Comparison of ENCODE assay signal across 1 cellular context in the genomic region with DNA sequence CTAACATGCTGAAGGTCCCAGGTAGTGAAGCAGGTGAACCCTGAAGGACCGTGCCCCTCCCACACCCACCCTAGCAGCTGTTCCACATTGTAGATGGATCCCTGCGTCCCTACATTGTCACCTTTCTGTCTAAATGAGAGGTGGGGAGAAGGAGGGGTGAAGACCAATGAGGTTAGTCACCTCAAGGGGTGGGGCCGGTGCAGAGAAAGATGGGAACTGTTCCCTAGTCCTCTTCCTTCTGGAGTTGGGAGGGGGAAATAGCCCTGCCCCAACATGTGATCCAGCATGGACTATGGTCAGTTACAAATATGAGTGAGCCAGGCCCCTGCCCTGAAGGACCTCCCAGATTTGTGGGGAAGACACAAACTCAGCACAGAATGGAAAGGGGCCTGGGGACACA.
TF ChIP-seq lines count a peak whose summit lies in the region.

No MANE protein-coding gene starts in this region.

TF ChIP-seq in GM23338, 12 proteins besides CTCF, POLR2A, EP300 and RAD21 (continued from another document):
- TF ChIP-seq, protein P1, sequence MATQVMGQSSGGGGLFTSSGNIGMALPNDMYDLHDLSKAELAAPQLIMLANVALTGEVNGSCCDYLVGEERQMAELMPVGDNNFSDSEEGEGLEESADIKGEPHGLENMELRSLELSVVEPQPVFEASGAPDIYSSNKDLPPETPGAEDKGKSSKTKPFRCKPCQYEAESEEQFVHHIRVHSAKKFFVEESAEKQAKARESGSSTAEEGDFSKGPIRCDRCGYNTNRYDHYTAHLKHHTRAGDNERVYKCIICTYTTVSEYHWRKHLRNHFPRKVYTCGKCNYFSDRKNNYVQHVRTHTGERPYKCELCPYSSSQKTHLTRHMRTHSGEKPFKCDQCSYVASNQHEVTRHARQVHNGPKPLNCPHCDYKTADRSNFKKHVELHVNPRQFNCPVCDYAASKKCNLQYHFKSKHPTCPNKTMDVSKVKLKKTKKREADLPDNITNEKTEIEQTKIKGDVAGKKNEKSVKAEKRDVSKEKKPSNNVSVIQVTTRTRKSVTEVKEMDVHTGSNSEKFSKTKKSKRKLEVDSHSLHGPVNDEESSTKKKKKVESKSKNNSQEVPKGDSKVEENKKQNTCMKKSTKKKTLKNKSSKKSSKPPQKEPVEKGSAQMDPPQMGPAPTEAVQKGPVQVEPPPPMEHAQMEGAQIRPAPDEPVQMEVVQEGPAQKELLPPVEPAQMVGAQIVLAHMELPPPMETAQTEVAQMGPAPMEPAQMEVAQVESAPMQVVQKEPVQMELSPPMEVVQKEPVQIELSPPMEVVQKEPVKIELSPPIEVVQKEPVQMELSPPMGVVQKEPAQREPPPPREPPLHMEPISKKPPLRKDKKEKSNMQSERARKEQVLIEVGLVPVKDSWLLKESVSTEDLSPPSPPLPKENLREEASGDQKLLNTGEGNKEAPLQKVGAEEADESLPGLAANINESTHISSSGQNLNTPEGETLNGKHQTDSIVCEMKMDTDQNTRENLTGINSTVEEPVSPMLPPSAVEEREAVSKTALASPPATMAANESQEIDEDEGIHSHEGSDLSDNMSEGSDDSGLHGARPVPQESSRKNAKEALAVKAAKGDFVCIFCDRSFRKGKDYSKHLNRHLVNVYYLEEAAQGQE (IDR thresholded peaks at IDR 0.05; ENCODE audit: unreplicated experiment): no peak
- TF ChIP-seq, protein P2, sequence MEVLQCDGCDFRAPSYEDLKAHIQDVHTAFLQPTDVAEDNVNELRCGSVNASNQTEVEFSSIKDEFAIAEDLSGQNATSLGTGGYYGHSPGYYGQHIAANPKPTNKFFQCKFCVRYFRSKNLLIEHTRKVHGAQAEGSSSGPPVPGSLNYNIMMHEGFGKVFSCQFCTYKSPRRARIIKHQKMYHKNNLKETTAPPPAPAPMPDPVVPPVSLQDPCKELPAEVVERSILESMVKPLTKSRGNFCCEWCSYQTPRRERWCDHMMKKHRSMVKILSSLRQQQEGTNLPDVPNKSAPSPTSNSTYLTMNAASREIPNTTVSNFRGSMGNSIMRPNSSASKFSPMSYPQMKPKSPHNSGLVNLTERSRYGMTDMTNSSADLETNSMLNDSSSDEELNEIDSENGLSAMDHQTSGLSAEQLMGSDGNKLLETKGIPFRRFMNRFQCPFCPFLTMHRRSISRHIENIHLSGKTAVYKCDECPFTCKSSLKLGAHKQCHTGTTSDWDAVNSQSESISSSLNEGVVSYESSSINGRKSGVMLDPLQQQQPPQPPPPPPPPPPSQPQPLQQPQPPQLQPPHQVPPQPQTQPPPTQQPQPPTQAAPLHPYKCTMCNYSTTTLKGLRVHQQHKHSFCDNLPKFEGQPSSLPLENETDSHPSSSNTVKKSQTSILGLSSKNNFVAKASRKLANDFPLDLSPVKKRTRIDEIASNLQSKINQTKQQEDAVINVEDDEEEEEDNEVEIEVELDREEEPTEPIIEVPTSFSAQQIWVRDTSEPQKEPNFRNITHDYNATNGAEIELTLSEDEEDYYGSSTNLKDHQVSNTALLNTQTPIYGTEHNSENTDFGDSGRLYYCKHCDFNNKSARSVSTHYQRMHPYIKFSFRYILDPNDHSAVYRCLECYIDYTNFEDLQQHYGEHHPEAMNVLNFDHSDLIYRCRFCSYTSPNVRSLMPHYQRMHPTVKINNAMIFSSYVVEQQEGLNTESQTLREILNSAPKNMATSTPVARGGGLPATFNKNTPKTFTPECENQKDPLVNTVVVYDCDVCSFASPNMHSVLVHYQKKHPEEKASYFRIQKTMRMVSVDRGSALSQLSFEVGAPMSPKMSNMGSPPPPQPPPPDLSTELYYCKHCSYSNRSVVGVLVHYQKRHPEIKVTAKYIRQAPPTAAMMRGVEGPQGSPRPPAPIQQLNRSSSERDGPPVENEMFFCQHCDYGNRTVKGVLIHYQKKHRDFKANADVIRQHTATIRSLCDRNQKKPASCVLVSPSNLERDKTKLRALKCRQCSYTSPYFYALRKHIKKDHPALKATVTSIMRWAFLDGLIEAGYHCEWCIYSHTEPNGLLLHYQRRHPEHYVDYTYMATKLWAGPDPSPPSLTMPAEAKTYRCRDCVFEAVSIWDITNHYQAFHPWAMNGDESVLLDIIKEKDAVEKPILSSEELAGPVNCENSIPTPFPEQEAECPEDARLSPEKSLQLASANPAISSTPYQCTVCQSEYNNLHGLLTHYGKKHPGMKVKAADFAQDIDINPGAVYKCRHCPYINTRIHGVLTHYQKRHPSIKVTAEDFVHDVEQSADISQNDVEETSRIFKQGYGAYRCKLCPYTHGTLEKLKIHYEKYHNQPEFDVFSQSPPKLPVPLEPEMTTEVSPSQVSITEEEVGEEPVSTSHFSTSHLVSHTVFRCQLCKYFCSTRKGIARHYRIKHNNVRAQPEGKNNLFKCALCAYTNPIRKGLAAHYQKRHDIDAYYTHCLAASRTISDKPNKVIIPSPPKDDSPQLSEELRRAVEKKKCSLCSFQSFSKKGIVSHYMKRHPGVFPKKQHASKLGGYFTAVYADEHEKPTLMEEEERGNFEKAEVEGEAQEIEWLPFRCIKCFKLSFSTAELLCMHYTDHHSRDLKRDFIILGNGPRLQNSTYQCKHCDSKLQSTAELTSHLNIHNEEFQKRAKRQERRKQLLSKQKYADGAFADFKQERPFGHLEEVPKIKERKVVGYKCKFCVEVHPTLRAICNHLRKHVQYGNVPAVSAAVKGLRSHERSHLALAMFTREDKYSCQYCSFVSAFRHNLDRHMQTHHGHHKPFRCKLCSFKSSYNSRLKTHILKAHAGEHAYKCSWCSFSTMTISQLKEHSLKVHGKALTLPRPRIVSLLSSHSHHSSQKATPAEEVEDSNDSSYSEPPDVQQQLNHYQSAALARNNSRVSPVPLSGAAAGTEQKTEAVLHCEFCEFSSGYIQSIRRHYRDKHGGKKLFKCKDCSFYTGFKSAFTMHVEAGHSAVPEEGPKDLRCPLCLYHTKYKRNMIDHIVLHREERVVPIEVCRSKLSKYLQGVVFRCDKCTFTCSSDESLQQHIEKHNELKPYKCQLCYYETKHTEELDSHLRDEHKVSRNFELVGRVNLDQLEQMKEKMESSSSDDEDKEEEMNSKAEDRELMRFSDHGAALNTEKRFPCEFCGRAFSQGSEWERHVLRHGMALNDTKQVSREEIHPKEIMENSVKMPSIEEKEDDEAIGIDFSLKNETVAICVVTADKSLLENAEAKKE (CRISPR knock-in tag; IDR thresholded peaks at IDR 0.05): no peak
- no peak for TF ChIP-seq ZNF331 (CRISPR knock-in tag; IDR thresholded peaks at IDR 0.05; ENCODE audit: low read depth)
- TF ChIP-seq EZH2 (IDR thresholded peaks at IDR 0.05; ENCODE audit: low read depth, unreplicated experiment): no peak
- TF ChIP-seq EZH2phosphoT487 (IDR thresholded peaks at IDR 0.05; ENCODE audit: unreplicated experiment): no peak
- TF ChIP-seq POLR2AphosphoS5 (IDR thresholded peaks at IDR 0.05; ENCODE audit: low read depth): no peak
TF ChIP-seq in GM23338: peak in this region for 0.
